17 cellular contexts compared by ENCODE assay signal in genomic region chr2:233487748-233488345, GRCh38.
DNase-seq lines count a peak whose midpoint lies in the region; ATAC-seq and TF ChIP-seq lines count a peak whose summit lies in the region.
"Had no signal": no experiment of that assay in that cellular context is flagged by ENCODE, and none has a peak within 500 bp of the region (broad histone marks: within the 10 kb centered on the region; RNA-seq: fewer than 3 reads in every experiment).

No MANE protein-coding gene starts in this region.

- no peak for TF ChIP-seq CTCF in choroid plexus epithelial cell (conservative IDR thresholded peaks at IDR 0.05; ENCODE audit: low read depth, low read length)
- TF ChIP-seq CTCF in osteoblast (IDR thresholded peaks at IDR 0.05; ENCODE audit: extremely low read depth, low read depth, low read length): no peak

- no peaks in the 10 kb centered on the region for H4K20me1 ChIP-seq in osteoblast (ENCODE audit: insufficient read depth, low read length)

- no peaks in the 10 kb centered on the region for H3K27me3 ChIP-seq in osteoblast (ENCODE audit: insufficient read depth, low read length)

- H3K27ac ChIP-seq in osteoblast (ENCODE audit: low read depth, low read length): peak overlapping the region; percentile 95

- H3K9me3 ChIP-seq in osteoblast (ENCODE audit: low read depth, low read length): no peaks in the 10 kb centered on the region

- ATAC-seq in HG02763 (IDR thresholded peaks at IDR 0.05; ENCODE audit: unreplicated experiment): no peak
- ATAC-seq: activated naive CD8-positive, alpha-beta T cell treated with anti-CD3 and anti-CD28 coated beads, Interleukin-2, amount 50 U/mL, for 24 hours; activated T-cell treated with anti-CD3 and anti-CD28 coated beads, Interleukin-2, amount 50 U/mL, for 72 hours; stimulated activated naive CD8-positive, alpha-beta T cell treated with anti-CD3 and anti-CD28 coated beads, Interleukin-15, amount 100 ng/mL, for 72 hours had no signal

- H3K36me3 ChIP-seq in osteoblast (ENCODE audit: insufficient read depth, low read length): peaks cover 44% of the 10 kb centered on the region

- no peak overlapping the region for H2AFZ ChIP-seq in osteoblast (ENCODE audit: low read length)

- H3K4me1 ChIP-seq in osteoblast (ENCODE audit: insufficient read depth, low read length): peaks cover 40% of the 10 kb centered on the region

- peak overlapping the region; percentile 56 for H3K4me2 ChIP-seq in osteoblast (ENCODE audit: insufficient read depth, low read length)

- H3K4me3 ChIP-seq in choroid plexus epithelial cell (ENCODE audit: low read depth, low read length): no peak overlapping the region
- H3K4me3 ChIP-seq in osteoblast (ENCODE audit: insufficient read depth, low read length): no peak overlapping the region
- H3K4me3 ChIP-seq: lung had no signal

- H3K79me2 ChIP-seq in osteoblast (ENCODE audit: insufficient read depth, low read length): no peaks in the 10 kb centered on the region

- DNase-seq in AG08396 (ENCODE audit: low spot score): peak; percentile 6
- DNase-seq in RPMI7951 (ENCODE audit: low read depth): peak; percentile 15
- peak; percentile 51 for DNase-seq in choroid plexus epithelial cell (ENCODE audit: low read depth)
- DNase-seq in osteoblast (ENCODE audit: insufficient read length, low spot score, missing footprints): no peak
- no peak for DNase-seq in HPDE6-E6E7 (ENCODE audit: extremely low spot score)
- DNase-seq in T-helper 2 cell: no peak
- DNase-seq in HuH-7 (ENCODE audit: low spot score): no peak
- DNase-seq: activated CD4-positive, alpha-beta T cell treated with anti-CD3 and anti-CD28 coated beads, Interleukin-2, amount 50 U/mL, for 48 hours; activated naive CD8-positive, alpha-beta T cell treated with anti-CD3 and anti-CD28 coated beads, Interleukin-2, amount 50 U/mL, for 24 hours; activated T-cell treated with anti-CD3 and anti-CD28 coated beads, Interleukin-2, amount 50 U/mL, for 72 hours; COR-L47; NCI-H1436; NCI-H510A treated with DMSO at 0.1 percent for 48 hours; OCI-M1; stimulated activated naive CD8-positive, alpha-beta T cell treated with anti-CD3 and anti-CD28 coated beads, Interleukin-15, amount 100 ng/mL, for 72 hours had no signal

Comparison
In these comparisons a context has a peak if more than half of its experiments do, and no peak if none do; other contexts are left out.
1. DNase-seq: peak in AG08396 (single experiment), RPMI7951 (single experiment) and choroid plexus epithelial cell (single experiment); none in osteoblast (single experiment), HPDE6-E6E7 (single experiment), T-helper 2 cell (0 of 5) and HuH-7 (single experiment).